8 cellular contexts compared by ENCODE assay signal in genomic region chr18:22933958-22934423, GRCh38. TPM values are rescaled to one million over a fixed set of nuclear protein-coding genes. Genes with fewer than 3 reads are reported as not detected.
DNase-seq lines count a peak whose midpoint lies in the region; ATAC-seq and TF ChIP-seq lines count a peak whose summit lies in the region.

No MANE protein-coding gene starts in this region.

- H3K4me3 ChIP-seq in WI38 (ENCODE audit: low read depth, low read length) (peak overlapping the region; percentile 88), iPS-18a (ENCODE audit: low read length) (peak overlapping the region; percentile 89)

- no peak overlapping the region for H3K27ac ChIP-seq in iPS-18a (ENCODE audit: low read length)
- peak overlapping the region; percentile 80 for H3K27ac ChIP-seq in temporal lobe (ENCODE audit: low read depth, low read length)

- no peak for TF ChIP-seq CTCF in WI38 (IDR thresholded peaks at IDR 0.05; ENCODE audit: low read depth, low read length)

- DNase-seq in activated CD4-positive, alpha-beta T cell treated with anti-CD3 and anti-CD28 coated beads for 36 hours, result no peak
- DNase-seq in activated CD4-positive, alpha-beta T cell treated with anti-CD3 and anti-CD28 coated beads, Interleukin-2, amount 50 U/mL, for 48 hours, result no peak
- DNase-seq in hepatic stellate cell (ENCODE audit: low spot score) (no peak), DMS53 (lab: John Stamatoyannopoulos, UW) (no peak)

- H3K4me3 Mint-ChIP-seq in activated CD4-positive, alpha-beta T cell treated with anti-CD3 and anti-CD28 coated beads for 36 hours, result peak overlapping the region; percentile 89

- H3K27me3 Mint-ChIP-seq in activated CD4-positive, alpha-beta T cell treated with anti-CD3 and anti-CD28 coated beads for 36 hours, result no peaks in the 10 kb centered on the region

- H3K36me3 Mint-ChIP-seq in activated CD4-positive, alpha-beta T cell treated with anti-CD3 and anti-CD28 coated beads for 36 hours (ENCODE audit: low read depth), result peaks cover 34% of the 10 kb centered on the region

- intact Hi-C loops in activated CD4-positive, alpha-beta T cell treated with anti-CD3 and anti-CD28 coated beads for 36 hours (cut with DNase I, micrococcal nuclease), result loop anchor here (1.0 to 5.0 kb wide), 12 partner anchors 44 to 1822 kb away; partner anchors contain the start of genes RIOK3 (in 2 of the 2), CABLES1 (in 1 of the 2), NPC1 (in 1 of the 2) and RMC1 (in 1 of the 2)

- H3K9ac ChIP-seq in iPS-18a (ENCODE audit: low read length), result peak overlapping the region; percentile 85

- peaks cover 17% of the 10 kb centered on the region for H3K4me1 Mint-ChIP-seq in activated CD4-positive, alpha-beta T cell treated with anti-CD3 and anti-CD28 coated beads for 36 hours

- peaks cover 9% of the 10 kb centered on the region for H3K27me3 ChIP-seq in iPS-18a (ENCODE audit: control insufficient read depth, insufficient read depth, low read length)

- POLR2A ChIA-PET in activated CD4-positive, alpha-beta T cell treated with anti-CD3 and anti-CD28 coated beads for 36 hours (lab: Charles Lee), result no interaction called here

- no peaks in the 10 kb centered on the region for H3K9me3 Mint-ChIP-seq in activated CD4-positive, alpha-beta T cell treated with anti-CD3 and anti-CD28 coated beads for 36 hours (ENCODE audit: low read depth)

- H3K27ac Mint-ChIP-seq in activated CD4-positive, alpha-beta T cell treated with anti-CD3 and anti-CD28 coated beads for 36 hours, result peak overlapping the region; percentile 96

- peak; percentile 23 for ATAC-seq in activated CD4-positive, alpha-beta T cell treated with anti-CD3 and anti-CD28 coated beads for 36 hours
- peak; percentile 22 for ATAC-seq in HG03025 (IDR thresholded peaks at IDR 0.05; ENCODE audit: low FRiP score, unreplicated experiment)

- CTCF ChIA-PET in activated CD4-positive, alpha-beta T cell treated with anti-CD3 and anti-CD28 coated beads for 36 hours (lab: Charles Lee), result interaction anchor here (0.7 to 1.1 kb wide), 3 partner anchors 16 to 548 kb away, joined by 3 to 4 read pairs (median 4); no protein-coding TSS in a partner anchor

- H3K36me3 ChIP-seq in iPS-18a (ENCODE audit: control insufficient read depth, low read depth, low read length), result peaks cover 13% of the 10 kb centered on the region

- H3K4me1 ChIP-seq in iPS-18a (ENCODE audit: control insufficient read depth, low read depth, low read length), result peaks cover 19% of the 10 kb centered on the region

- H3K9me3 ChIP-seq in iPS-18a (ENCODE audit: control insufficient read depth, low read depth, low read length), result no peaks in the 10 kb centered on the region

RNA-seq across cellular contexts. Expression of gene RBBP8, which starts 0.9 kb away (rescaled TPM):
- total RNA-seq in activated CD4-positive, alpha-beta T cell treated with anti-CD3 and anti-CD28 coated beads for 36 hours, result 100 to 1,000 TPM in 1 of 2 experiments, 10 to 100 TPM in 1; 74.3 to 101 TPM
- total RNA-seq in temporal lobe, result 9.8 TPM
